In genomic region chr17:21428742-21429141, GRCh38 we compare ENCODE assay signal across 4 cellular contexts. TPM values are rescaled to one million over a fixed set of nuclear protein-coding genes. Genes with fewer than 3 reads are reported as not detected.
"Had no signal": no experiment of that assay in that cellular context is flagged by ENCODE, and none has a peak within 500 bp of the region (broad histone marks: within the 10 kb centered on the region; RNA-seq: fewer than 3 reads in every experiment).

No MANE protein-coding gene starts in this region.

RNA-seq across cellular contexts. Expression of gene KCNJ12, which starts 52.6 kb away (rescaled TPM):
- total RNA-seq: activated CD4-positive, alpha-beta T cell treated with anti-CD3 and anti-CD28 coated beads, Interleukin-2, amount 10 ng/mL, durations not matched to agents 24 days and 14 days; activated CD8-positive, alpha-beta T cell treated with anti-CD3 and anti-CD28 coated beads for 36 hours; activated naive CD8-positive, alpha-beta T cell treated with anti-CD3 and anti-CD28 coated beads, Interleukin-2, amount 10 ng/mL, durations not matched to agents 7 days and 5 days; activated T-helper 2 cell treated with anti-CD3 and anti-CD28 coated beads, Interferon-gamma antibody, Interleukin-2, Interleukin-4, amounts not matched to agents 10 μg/mL and 5 μg/mL and 100 μg/mL, durations not matched to agents 14 hours and 24 hours and 36 hours had no signal
